20 cellular contexts compared by ENCODE assay signal in the genomic region with DNA sequence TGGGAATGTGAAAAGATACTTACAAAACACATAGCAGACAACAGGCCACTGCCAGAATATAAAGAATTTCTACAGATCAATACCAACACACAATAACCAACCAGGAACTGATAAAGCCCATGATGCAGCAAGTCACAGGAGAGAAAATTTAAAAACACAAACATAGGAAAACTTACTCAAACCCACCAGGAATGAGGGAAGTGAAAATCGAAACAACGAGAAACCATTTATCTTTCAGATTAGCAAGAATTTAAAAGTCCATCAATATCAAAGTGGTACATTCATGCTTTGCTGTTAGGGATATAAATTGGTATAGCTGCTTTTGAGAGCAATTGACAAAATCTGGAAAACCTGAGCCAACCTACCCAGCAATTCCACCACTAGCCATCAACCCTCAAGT. TPM values are rescaled to one million over a fixed set of nuclear protein-coding genes. Genes with fewer than 3 reads are reported as not detected.
DNase-seq lines count a peak whose midpoint lies in the region; ATAC-seq, FAIRE-seq and TF ChIP-seq lines count a peak whose summit lies in the region.
"Had no signal": no experiment of that assay in that cellular context is flagged by ENCODE, and none has a peak within 500 bp of the region (broad histone marks: within the 10 kb centered on the region; RNA-seq: fewer than 3 reads in every experiment).

No MANE protein-coding gene starts in this region.

- no TSS peak for BruUV-seq in GM12878 (replicated peaks; lab: Mats Ljungman, UMichigan)

- no peak overlapping the region for H3K9ac ChIP-seq in GM12878 (ENCODE audit: control insufficient read depth, insufficient read depth, low read length)

- peak overlapping the region; percentile 19; the same call in 1 of the 2 replicates for H3K4me2 ChIP-seq in GM12878 (ENCODE audit: control insufficient read depth, insufficient read depth)
- H3K4me2 ChIP-seq: GM23338 had no signal

- TF ChIP-seq CTCF in GM12878 (IDR thresholded peaks at IDR 0.05 in 2 of 3, conservative IDR thresholded peaks at IDR 0.05 in 1 of 3; ENCODE audit: control insufficient read depth in 2 of 3, extremely low read depth in 1 of 3, insufficient read depth in 1 of 3, low read depth in 3 of 3, low read length in 3 of 3) (no peak), nephron progenitor cell (IDR thresholded peaks at IDR 0.05) (no peak)

- in situ Hi-C loops in GM12878 (cut with MboI), result no loop called here

- 40% methylated on average over 2 of the region's 2 CpGs for WGBS in GM12878 (ENCODE audit: insufficient coverage, insufficient replicate concordance, low lambda C conversion rate, missing lambda C conversion rate)

- H3K9me3 ChIP-seq in GM12878 (replicated peaks; ENCODE audit: control insufficient read depth, insufficient read depth, low read length), result peaks cover 6% of the 10 kb centered on the region
- H3K9me3 ChIP-seq: BE2C had no signal

- peaks cover 3% of the 10 kb centered on the region for H3K27me3 Mint-ChIP-seq in nephron progenitor cell (ENCODE audit: low read depth, poor library complexity)

- no peaks in the 10 kb centered on the region; a peak in 1 of 4 replicates for H3K36me3 ChIP-seq in GM12878 (ENCODE audit: control insufficient read depth in 2 of 2, insufficient read depth in 2 of 2, low read length in 1 of 2)
- H3K36me3 ChIP-seq: BE2C had no signal

- TF ChIP-seq POLR2A in GM12878 (IDR thresholded peaks at IDR 0.05; ENCODE audit: low read depth, low read length), result no peak

- H3K4me3 ChIP-seq in GM12878, result 0 out of 2 replicates have a peak overlapping the region, but pooled peaks have one; percentile 17
- H3K4me3 ChIP-seq: GM23338, K562 had no signal

- no peaks in the 10 kb centered on the region for H3K27me3 ChIP-seq in GM12878 (replicated peaks in 1 of 2; ENCODE audit: control insufficient read depth in 2 of 2, insufficient read depth in 2 of 2, low read length in 1 of 2)
- H3K27me3 ChIP-seq: BE2C had no signal

- RAD21 ChIA-PET in GM12878 (lab: Charles Lee; ENCODE audit: unreplicated experiment), result interaction anchor here (1.1 to 11.8 kb wide), 5 partner anchors 9 to 25 kb away, joined by 3 to 168 read pairs (median 5); a partner anchor contains a TSS

- POLR2A ChIA-PET in GM12878 (lab: Charles Lee), result interaction anchor here (1.3 to 7.3 kb wide), 5 partner anchors 9 to 28 kb away, joined by 4 to 64 read pairs (median 7); a partner anchor contains a TSS

- no peak for TF ChIP-seq EP300 in GM12878 (IDR thresholded peaks at IDR 0.05; ENCODE audit: borderline replicate concordance in 1 of 2, control insufficient read depth in 1 of 2, low read depth in 2 of 2, low read length in 2 of 2)

- no peak overlapping the region for H2AFZ ChIP-seq in GM12878 (ENCODE audit: control insufficient read depth, low read depth, low read length)
- H2AFZ ChIP-seq: GM23338 had no signal

- ATAC-seq in GM12878 (no peak), HG03175 (IDR thresholded peaks at IDR 0.05; ENCODE audit: unreplicated experiment) (no peak)
- ATAC-seq: GM23338, K562 had no signal

- no peak for TF ChIP-seq RAD21 in GM12878 (IDR thresholded peaks at IDR 0.05; ENCODE audit: insufficient read depth, low read depth, low read length)

- FAIRE-seq in GM18507 (lab: Jason Lieb, UNC) (peak; percentile 80), GM12878 (lab: Jason Lieb, UNC) (no peak)
- FAIRE-seq: A204.1, G401.6, H54, HTR-8/SVneo, K562 had no signal

- H3K4me1 Mint-ChIP-seq in nephron progenitor cell, result peaks cover 23% of the 10 kb centered on the region

- peak overlapping the region; percentile 20; the same call in 1 of the 2 replicates for H3K27ac ChIP-seq in GM12878 (ENCODE audit: control insufficient read depth, insufficient read depth)

- H4K20me1 ChIP-seq in GM12878 (ENCODE audit: control insufficient read depth, insufficient read depth), result no peaks in the 10 kb centered on the region

- no peak overlapping the region for H3K4me3 Mint-ChIP-seq in nephron progenitor cell
- H3K4me3 Mint-ChIP-seq: CD4-positive, CD25-positive, alpha-beta regulatory T cell; GM23338 had no signal

- H3K27ac Mint-ChIP-seq in nephron progenitor cell, result peak overlapping the region; percentile 13
- H3K27ac Mint-ChIP-seq: CD4-positive, CD25-positive, alpha-beta regulatory T cell; CD8-positive, alpha-beta memory T cell; GM23338 had no signal

- H3K79me2 ChIP-seq in GM12878 (ENCODE audit: control insufficient read depth, insufficient read depth, low read length), result peaks cover 37% of the 10 kb centered on the region

- DNase-seq in GM18507 (ENCODE audit: extremely low spot score, insufficient read length, low read depth) (no peak), GM12878 (ENCODE audit: low read depth, low spot score) (no peak), nephron progenitor cell (no peak), nucleus accumbens (lab: John Stamatoyannopoulos, UW) (no peak), NCI-H146 treated with DMSO at 0.1 percent for 48 hours (lab: John Stamatoyannopoulos, UW; ENCODE audit: unreplicated experiment) (no peak)
- DNase-seq: ACHN; BE2C; C1 segment of cervical spinal cord; CD4-positive, CD25-positive, alpha-beta regulatory T cell; CD8-positive, alpha-beta memory T cell; COR-L47; HCEC 1CT; IMR-90 had no signal

- CTCF ChIA-PET in GM12878 (lab: Yijun Ruan, JAX), result interaction anchor here (1.2 to 1.4 kb wide), 4 partner anchors 10 to 23 kb away, joined by 3 to 11 read pairs (median 5); no protein-coding TSS in a partner anchor

- H3K4me1 ChIP-seq in GM12878 (ENCODE audit: control insufficient read depth, insufficient read depth, low read length), result peaks cover 55% of the 10 kb centered on the region
- H3K4me1 ChIP-seq: BE2C had no signal

- SMC1A ChIA-PET in GM12878 (lab: Charles Lee; ENCODE audit: uncharacterized antibody, unreplicated experiment), result interaction anchor here (0.9 to 8.5 kb wide), 9 partner anchors 9 to 96 kb away, joined by 3 to 169 read pairs (median 4); a partner anchor contains a TSS

- peaks cover 26% of the 10 kb centered on the region for H3K9me3 Mint-ChIP-seq in nephron progenitor cell
- H3K9me3 Mint-ChIP-seq: GM23338 had no signal

- intact Hi-C loops in GM12878 (cut with micrococcal nuclease; ENCODE audit: unreplicated experiment), result loop anchor here (5.0 to 10.0 kb wide), 2 partner anchors 159 to 392 kb away; a partner anchor contains a TSS

- peaks cover 53% of the 10 kb centered on the region for H3K36me3 Mint-ChIP-seq in nephron progenitor cell (ENCODE audit: low read depth)
- H3K36me3 Mint-ChIP-seq: CD4-positive, CD25-positive, alpha-beta regulatory T cell; CD8-positive, alpha-beta memory T cell had no signal

TF ChIP-seq in GM12878, 131 proteins besides CTCF, POLR2A, EP300 and RAD21 (continues in another document):
- TF ChIP-seq NR2C1 (IDR thresholded peaks at IDR 0.05) (no peak), YY1 (IDR thresholded peaks at IDR 0.05; ENCODE audit: low read depth, low read length) (no peak), NFYA (IDR thresholded peaks at IDR 0.05; ENCODE audit: borderline replicate concordance, low read depth, low read length) (no peak), STAT3 (IDR thresholded peaks at IDR 0.05; ENCODE audit: low read depth, low read length) (no peak), SPI1 (IDR thresholded peaks at IDR 0.05; ENCODE audit: borderline replicate concordance, insufficient read depth, low read depth, low read length) (peak; percentile 75; the same call in 1 of the 2 replicates), CBX5 (IDR thresholded peaks at IDR 0.05; ENCODE audit: low read depth) (no peak), RCOR1 (conservative IDR thresholded peaks at IDR 0.05; ENCODE audit: low read depth, low read length) (no peak), EZH2 (IDR thresholded peaks at IDR 0.05; ENCODE audit: borderline replicate concordance, control insufficient read depth, low read depth, low read length) (no peak), ZNF217 (IDR thresholded peaks at IDR 0.05) (no peak)
- TF ChIP-seq, protein P1, sequence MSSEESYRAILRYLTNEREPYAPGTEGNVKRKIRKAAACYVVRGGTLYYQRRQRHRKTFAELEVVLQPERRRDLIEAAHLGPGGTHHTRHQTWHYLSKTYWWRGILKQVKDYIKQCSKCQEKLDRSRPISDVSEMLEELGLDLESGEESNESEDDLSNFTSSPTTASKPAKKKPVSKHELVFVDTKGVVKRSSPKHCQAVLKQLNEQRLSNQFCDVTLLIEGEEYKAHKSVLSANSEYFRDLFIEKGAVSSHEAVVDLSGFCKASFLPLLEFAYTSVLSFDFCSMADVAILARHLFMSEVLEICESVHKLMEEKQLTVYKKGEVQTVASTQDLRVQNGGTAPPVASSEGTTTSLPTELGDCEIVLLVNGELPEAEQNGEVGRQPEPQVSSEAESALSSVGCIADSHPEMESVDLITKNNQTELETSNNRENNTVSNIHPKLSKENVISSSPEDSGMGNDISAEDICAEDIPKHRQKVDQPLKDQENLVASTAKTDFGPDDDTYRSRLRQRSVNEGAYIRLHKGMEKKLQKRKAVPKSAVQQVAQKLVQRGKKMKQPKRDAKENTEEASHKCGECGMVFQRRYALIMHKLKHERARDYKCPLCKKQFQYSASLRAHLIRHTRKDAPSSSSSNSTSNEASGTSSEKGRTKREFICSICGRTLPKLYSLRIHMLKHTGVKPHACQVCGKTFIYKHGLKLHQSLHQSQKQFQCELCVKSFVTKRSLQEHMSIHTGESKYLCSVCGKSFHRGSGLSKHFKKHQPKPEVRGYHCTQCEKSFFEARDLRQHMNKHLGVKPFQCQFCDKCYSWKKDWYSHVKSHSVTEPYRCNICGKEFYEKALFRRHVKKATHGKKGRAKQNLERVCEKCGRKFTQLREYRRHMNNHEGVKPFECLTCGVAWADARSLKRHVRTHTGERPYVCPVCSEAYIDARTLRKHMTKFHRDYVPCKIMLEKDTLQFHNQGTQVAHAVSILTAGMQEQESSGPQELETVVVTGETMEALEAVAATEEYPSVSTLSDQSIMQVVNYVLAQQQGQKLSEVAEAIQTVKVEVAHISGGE (CRISPR knock-in tag; IDR thresholded peaks at IDR 0.05), result no peak

RNA-seq across cellular contexts. Expression of a gene that starts 27.6 kb away (rescaled TPM):
- total RNA-seq in GM12878 (2013; cell fraction: nucleolus; rRNA removed), result 40.1 and 41.4 TPM in 2 replicates
- total RNA-seq in GM12878 (2014; rRNA removed) (14.8 and 17.8 TPM in 2 replicates), GM12878 (2014; rRNA removed; fragmentation: Illumina TruSeq; extraction: Trizol) (20.8 and 21.9 TPM in 2 replicates), GM12878 (2021) (43.0 and 44.5 TPM in 2 replicates)
- polyA plus RNA-seq in GM12878 (2011; ENCODE audit: low read depth), result 6.5 TPM
- polyA plus RNA-seq in GM12878 (2011; rRNA removed) (47.4 and 82.7 TPM in 2 replicates), GM12878 (2014; fragmentation: Illumina TruSeq; extraction: Trizol) (35.7 and 48.3 TPM in 2 replicates), GM12878 (2014; fragmentation: Nextera tagmentation; extraction: Ambion mirVana) (10 to 100 TPM; 13.4 to 14.1 TPM), GM12878 (2014; rRNA removed) (20.2 and 21.3 TPM in 2 replicates), GM12878 (2016; fragmentation: Nextera tagmentation; extraction: Ambion mirVana) (10 to 100 TPM; 11.9 to 13.6 TPM)
- polyA plus RNA-seq in GM12878 (2011; cell fraction: cytosol; rRNA removed), result 11.0 and 15.6 TPM in 2 replicates
- 32.3 and 32.5 TPM in 2 replicates for polyA plus RNA-seq in GM12878 (2011; cell fraction: nucleus; rRNA removed)
- polyA plus RNA-seq in GM12878 (2012), result 18.1 and 21.1 TPM in 2 replicates
- 26.6 and 46.6 TPM in 2 replicates for polyA minus RNA-seq in GM12878 (2011; rRNA and poly(A)+ RNA removed)
- 24.7 and 28.3 TPM in 2 replicates for polyA minus RNA-seq in GM12878 (2011; cell fraction: cytosol; rRNA and poly(A)+ RNA removed)
- 15.2 and 19.9 TPM in 2 replicates for polyA minus RNA-seq in GM12878 (2011; cell fraction: nucleus; rRNA and poly(A)+ RNA removed)
- polyA plus RNA-seq: CD4-positive, CD25-positive, alpha-beta regulatory T cell had no signal
